Comparison of ENCODE assay signal across 9 cellular contexts in genomic region chr3:71111784-71112440, GRCh38.
DNase-seq lines count a peak whose midpoint lies in the region; ATAC-seq and TF ChIP-seq lines count a peak whose summit lies in the region.
"Had no signal": no experiment of that assay in that cellular context is flagged by ENCODE, and none has a peak within 500 bp of the region (broad histone marks: within the 10 kb centered on the region; RNA-seq: fewer than 3 reads in every experiment).

No MANE protein-coding gene starts in this region.

- peak; percentile 80 for ATAC-seq in activated CD8-positive, alpha-beta T cell treated with anti-CD3 and anti-CD28 coated beads for 36 hours
- no peak for ATAC-seq in activated CD8-positive, alpha-beta T cell treated with anti-CD3 and anti-CD28 coated beads, Interleukin-2, amount 10 ng/mL, durations not matched to agents 7 days and 5 days
- ATAC-seq in T-cell (replicated peaks in 1 of 4): no peak
- ATAC-seq in stimulated activated naive CD8-positive, alpha-beta T cell treated with anti-CD3 and anti-CD28 coated beads, Interleukin-15, amount 100 ng/mL, for 72 hours: peak; percentile 96

- no peak overlapping the region for H3K4me3 Mint-ChIP-seq in activated CD8-positive, alpha-beta T cell treated with anti-CD3 and anti-CD28 coated beads for 36 hours
- H3K4me3 Mint-ChIP-seq in activated CD8-positive, alpha-beta T cell treated with anti-CD3 and anti-CD28 coated beads, Interleukin-2, amount 10 ng/mL, durations not matched to agents 7 days and 5 days: no peak overlapping the region
- no peak overlapping the region for H3K4me3 Mint-ChIP-seq in T-cell
- no peak overlapping the region for H3K4me3 Mint-ChIP-seq in stimulated activated naive CD8-positive, alpha-beta T cell treated with anti-CD3 and anti-CD28 coated beads, Interleukin-15, amount 100 ng/mL, for 72 hours
- H3K4me3 Mint-ChIP-seq: dendritic cell treated with granulocyte-macrophage colony-stimulating factor and Interleukin-4, amounts not matched to agents 40 ng/mL and 50 ng/mL, for 4 days had no signal

- POLR2A ChIA-PET in activated CD8-positive, alpha-beta T cell treated with anti-CD3 and anti-CD28 coated beads for 36 hours (lab: Charles Lee): interaction anchor here (1.6 kb wide), 1 partner anchor 24 kb away, joined by 6 read pairs; no protein-coding TSS in a partner anchor
- POLR2A ChIA-PET in activated CD8-positive, alpha-beta T cell treated with anti-CD3 and anti-CD28 coated beads, Interleukin-2, amount 10 ng/mL, durations not matched to agents 7 days and 5 days (lab: Charles Lee): no interaction called here
- POLR2A ChIA-PET in T-cell (lab: Charles Lee): no interaction called here

- CTCF ChIA-PET in activated CD8-positive, alpha-beta T cell treated with anti-CD3 and anti-CD28 coated beads for 36 hours (lab: Charles Lee): no interaction called here
- CTCF ChIA-PET in activated CD8-positive, alpha-beta T cell treated with anti-CD3 and anti-CD28 coated beads, Interleukin-2, amount 10 ng/mL, durations not matched to agents 7 days and 5 days (lab: Charles Lee): no interaction called here
- CTCF ChIA-PET in T-cell (lab: Charles Lee): no interaction called here

- no peaks in the 10 kb centered on the region for H3K27me3 Mint-ChIP-seq in activated CD8-positive, alpha-beta T cell treated with anti-CD3 and anti-CD28 coated beads for 36 hours
- no peaks in the 10 kb centered on the region for H3K27me3 Mint-ChIP-seq in activated CD8-positive, alpha-beta T cell treated with anti-CD3 and anti-CD28 coated beads, Interleukin-2, amount 10 ng/mL, durations not matched to agents 7 days and 5 days (ENCODE audit: low read depth)
- H3K27me3 Mint-ChIP-seq in T-cell: no peaks in the 10 kb centered on the region
- no peaks in the 10 kb centered on the region for H3K27me3 Mint-ChIP-seq in stimulated activated naive CD8-positive, alpha-beta T cell treated with anti-CD3 and anti-CD28 coated beads, Interleukin-15, amount 100 ng/mL, for 72 hours
- H3K27me3 Mint-ChIP-seq: dendritic cell treated with granulocyte-macrophage colony-stimulating factor and Interleukin-4, amounts not matched to agents 40 ng/mL and 50 ng/mL, for 4 days had no signal

- peaks cover 75% of the 10 kb centered on the region for H3K36me3 Mint-ChIP-seq in activated CD8-positive, alpha-beta T cell treated with anti-CD3 and anti-CD28 coated beads for 36 hours (ENCODE audit: low read depth)
- peaks cover 65% of the 10 kb centered on the region for H3K36me3 Mint-ChIP-seq in activated CD8-positive, alpha-beta T cell treated with anti-CD3 and anti-CD28 coated beads, Interleukin-2, amount 10 ng/mL, durations not matched to agents 7 days and 5 days (ENCODE audit: low read depth)
- H3K36me3 Mint-ChIP-seq in T-cell: peaks cover 71% of the 10 kb centered on the region

- no peak for TF ChIP-seq CTCF in activated CD8-positive, alpha-beta T cell treated with anti-CD3 and anti-CD28 coated beads for 36 hours (IDR thresholded peaks at IDR 0.05)
- TF ChIP-seq CTCF in fibroblast of villous mesenchyme (IDR thresholded peaks at IDR 0.05; ENCODE audit: insufficient read depth, low read depth, low read length): no peak
- no peak for TF ChIP-seq CTCF in coronary artery (IDR thresholded peaks at IDR 0.05)

- H3K27ac ChIP-seq in coronary artery: peak overlapping the region in 1 of 2 donors; percentile 1

- H3K4me1 Mint-ChIP-seq in activated CD8-positive, alpha-beta T cell treated with anti-CD3 and anti-CD28 coated beads for 36 hours (ENCODE audit: low read depth): peaks cover 88% of the 10 kb centered on the region
- peaks cover 49% of the 10 kb centered on the region for H3K4me1 Mint-ChIP-seq in activated CD8-positive, alpha-beta T cell treated with anti-CD3 and anti-CD28 coated beads, Interleukin-2, amount 10 ng/mL, durations not matched to agents 7 days and 5 days (ENCODE audit: low read depth)
- H3K4me1 Mint-ChIP-seq in T-cell: peaks cover 65 to 88% (median 84%) of the 10 kb centered on the region in 3 donors
- H3K4me1 Mint-ChIP-seq in stimulated activated naive CD8-positive, alpha-beta T cell treated with anti-CD3 and anti-CD28 coated beads, Interleukin-15, amount 100 ng/mL, for 72 hours: peaks cover 95% of the 10 kb centered on the region

- peak; percentile 68 for DNase-seq in activated CD8-positive, alpha-beta T cell treated with anti-CD3 and anti-CD28 coated beads for 36 hours
- DNase-seq in activated CD8-positive, alpha-beta T cell treated with anti-CD3 and anti-CD28 coated beads, Interleukin-2, amount 10 ng/mL, durations not matched to agents 7 days and 5 days: no peak
- no peak for DNase-seq in T-cell
- peak; percentile 82 for DNase-seq in fibroblast of villous mesenchyme (ENCODE audit: low read depth)
- DNase-seq in stimulated activated naive CD8-positive, alpha-beta T cell treated with anti-CD3 and anti-CD28 coated beads, Interleukin-15, amount 100 ng/mL, for 72 hours: peak in 1 of 2 donors; percentile 61
- DNase-seq in NCI-H774 (lab: John Stamatoyannopoulos, UW): no peak
- DNase-seq in anterior cingulate cortex (lab: John Stamatoyannopoulos, UW): no peak
- DNase-seq in coronary artery (ENCODE audit: low spot score): no peak

- peak overlapping the region; percentile 83 for H3K27ac Mint-ChIP-seq in activated CD8-positive, alpha-beta T cell treated with anti-CD3 and anti-CD28 coated beads for 36 hours
- H3K27ac Mint-ChIP-seq in activated CD8-positive, alpha-beta T cell treated with anti-CD3 and anti-CD28 coated beads, Interleukin-2, amount 10 ng/mL, durations not matched to agents 7 days and 5 days: no peak overlapping the region
- H3K27ac Mint-ChIP-seq in T-cell: peak overlapping the region; percentile 66 to 72
- H3K27ac Mint-ChIP-seq in stimulated activated naive CD8-positive, alpha-beta T cell treated with anti-CD3 and anti-CD28 coated beads, Interleukin-15, amount 100 ng/mL, for 72 hours: peak overlapping the region; percentile 89 to 93
- H3K27ac Mint-ChIP-seq: dendritic cell treated with granulocyte-macrophage colony-stimulating factor and Interleukin-4, amounts not matched to agents 40 ng/mL and 50 ng/mL, for 4 days had no signal

- no peaks in the 10 kb centered on the region for H3K9me3 Mint-ChIP-seq in activated CD8-positive, alpha-beta T cell treated with anti-CD3 and anti-CD28 coated beads for 36 hours
- no peaks in the 10 kb centered on the region for H3K9me3 Mint-ChIP-seq in activated CD8-positive, alpha-beta T cell treated with anti-CD3 and anti-CD28 coated beads, Interleukin-2, amount 10 ng/mL, durations not matched to agents 7 days and 5 days (ENCODE audit: insufficient read depth)
- no peaks in the 10 kb centered on the region for H3K9me3 Mint-ChIP-seq in T-cell
- H3K9me3 Mint-ChIP-seq in stimulated activated naive CD8-positive, alpha-beta T cell treated with anti-CD3 and anti-CD28 coated beads, Interleukin-15, amount 100 ng/mL, for 72 hours: no peaks in the 10 kb centered on the region
- H3K9me3 Mint-ChIP-seq: dendritic cell treated with granulocyte-macrophage colony-stimulating factor and Interleukin-4, amounts not matched to agents 40 ng/mL and 50 ng/mL, for 4 days had no signal

- intact Hi-C loops in activated CD8-positive, alpha-beta T cell treated with anti-CD3 and anti-CD28 coated beads for 36 hours (cut with micrococcal nuclease): no loop called here

- no peak overlapping the region for H3K4me3 ChIP-seq in fibroblast of villous mesenchyme (ENCODE audit: low read depth, low read length)
- H3K4me3 ChIP-seq in coronary artery: no peak overlapping the region

Comparison
In these comparisons a context has a peak if more than half of its experiments do, and no peak if none do; other contexts are left out.
1. ATAC-seq: peak in activated CD8-positive, alpha-beta T cell treated with anti-CD3 and anti-CD28 coated beads for 36 hours (single experiment) and stimulated activated naive CD8-positive, alpha-beta T cell treated with anti-CD3 and anti-CD28 coated beads, Interleukin-15, amount 100 ng/mL, for 72 hours (single experiment); none in activated CD8-positive, alpha-beta T cell treated with anti-CD3 and anti-CD28 coated beads, Interleukin-2, amount 10 ng/mL, durations not matched to agents 7 days and 5 days (single experiment) and T-cell (0 of 4).
2. DNase-seq: peak in activated CD8-positive, alpha-beta T cell treated with anti-CD3 and anti-CD28 coated beads for 36 hours (single experiment) and fibroblast of villous mesenchyme (single experiment); none in activated CD8-positive, alpha-beta T cell treated with anti-CD3 and anti-CD28 coated beads, Interleukin-2, amount 10 ng/mL, durations not matched to agents 7 days and 5 days (single experiment), T-cell (0 of 34), NCI-H774 (single experiment), anterior cingulate cortex (0 of 58) and coronary artery (single experiment).